17 cellular contexts compared by ENCODE assay signal in the genomic region with DNA sequence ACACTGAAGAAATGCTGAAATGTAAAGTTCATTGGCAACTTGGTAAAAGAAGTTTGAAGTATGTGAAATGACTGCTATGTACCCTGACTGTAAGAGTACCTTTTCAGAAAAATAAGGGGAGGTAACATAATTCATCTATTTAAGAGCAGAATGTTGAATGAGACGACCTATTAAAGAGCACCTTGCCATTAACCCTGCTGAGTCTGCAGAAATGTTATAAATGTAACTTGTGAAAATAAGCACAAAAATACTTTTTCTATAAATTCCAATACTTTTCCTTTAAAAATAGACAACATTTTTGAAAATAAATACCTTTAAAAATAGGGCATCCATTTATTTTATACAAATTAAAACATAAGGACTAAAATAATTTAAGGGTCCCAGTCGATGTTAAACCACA. TPM values are rescaled to one million over a fixed set of nuclear protein-coding genes. Genes with fewer than 3 reads are reported as not detected.
A peak's percentile ranks its signal among the peaks of the same experiment; 100 is the strongest.
DNase-seq lines count a peak whose midpoint lies in the region; ATAC-seq, FAIRE-seq and TF ChIP-seq lines count a peak whose summit lies in the region.
"Had no signal": no experiment of that assay in that cellular context is flagged by ENCODE, and none has a peak within 500 bp of the region (broad histone marks: within the 10 kb centered on the region; RNA-seq: fewer than 3 reads in every experiment).

No MANE protein-coding gene starts in this region.

- H4K20me1 ChIP-seq in hepatocyte (ENCODE audit: insufficient read depth, poor library complexity, severe bottlenecking): peaks cover 96% of the 10 kb centered on the region

- H3K4me1 ChIP-seq in body of pancreas (peaks cover 77% of the 10 kb centered on the region), hepatocyte (ENCODE audit: insufficient read depth) (peaks cover 23% of the 10 kb centered on the region), transverse colon (peaks cover 31 to 91% (median 71%) of the 10 kb centered on the region in 4 donors)

- peak overlapping the region in 3 of 4 donors; percentile 47 to 72 (median 67) for H3K27ac ChIP-seq in body of pancreas
- H3K27ac ChIP-seq in hepatocyte: peak overlapping the region; percentile 7
- H3K27ac ChIP-seq in transverse colon: peak overlapping the region in 3 of 4 donors; percentile 44 to 65 (median 64)

- H3K27me3 ChIP-seq in body of pancreas (no peaks in the 10 kb centered on the region), hepatocyte (no peaks in the 10 kb centered on the region), transverse colon (no peaks in the 10 kb centered on the region), H7 (ENCODE audit: control insufficient read depth, insufficient read depth, low read length) (no peaks in the 10 kb centered on the region)

- no peak overlapping the region for H2AFZ ChIP-seq in hepatocyte

- intact Hi-C loops in body of pancreas (cut with DNase I): no loop called here
- intact Hi-C loops in transverse colon (cut with DNase I; ENCODE audit: low total_unique reads): no loop called here

- in situ Hi-C loops in transverse colon (cut with MboI; ENCODE audit: low pct_ligation_motif_present in 1 of 4, low pct_unique_long_range_greater_than_20kb in 1 of 4, low sequenced_read_pairs in 3 of 4): no loop called here

- no peak overlapping the region for H3K4me3 ChIP-seq in body of pancreas
- H3K4me3 ChIP-seq in hepatocyte: no peak overlapping the region
- H3K4me3 ChIP-seq in transverse colon: no peak overlapping the region
- no peak overlapping the region for H3K4me3 ChIP-seq in H7 (ENCODE audit: insufficient read depth, low read depth, low read length)
- H3K4me3 ChIP-seq: HAP-1 had no signal

- TF ChIP-seq EP300 in transverse colon (IDR thresholded peaks at IDR 0.05; ENCODE audit: low read depth): no peak

- peak; percentile 15 for FAIRE-seq in G401.6 (lab: Jason Lieb, UNC)
- FAIRE-seq: HTR-8/SVneo had no signal

- 59 to 64% methylated on average over 2 of the region's 2 CpGs for WGBS in body of pancreas, 2 donors
- 83% methylated on average over 2 of the region's 2 CpGs for WGBS in hepatocyte (ENCODE audit: low lambda C conversion rate, missing lambda C conversion rate)
- WGBS in transverse colon (ENCODE audit: low coverage in 1 of 2), 2 donors: 62 to 71% methylated on average over 2 of the region's 2 CpGs

- H3K36me3 ChIP-seq in body of pancreas (replicated peaks in 1 of 2; ENCODE audit: insufficient read depth in 1 of 2, low read depth in 2 of 2) (peaks cover 0 to 2% of the 10 kb centered on the region in 2 donors), hepatocyte (replicated peaks; ENCODE audit: insufficient read depth, low read depth) (no peaks in the 10 kb centered on the region), transverse colon (peaks cover 0 to 6% (median 2%) of the 10 kb centered on the region in 4 donors), H7 (replicated peaks; ENCODE audit: control insufficient read depth, insufficient read depth, low read length) (no peaks in the 10 kb centered on the region; the same call in 1 of the 2 replicates)

- DNase-seq in body of pancreas (no peak), hepatocyte (ENCODE audit: low spot score) (no peak), transverse colon (no peak), NCI-H1930 (lab: John Stamatoyannopoulos, UW) (no peak), H7 (no peak)
- DNase-seq: DMS153, GF-D8, NCI-H1105 treated with DMSO at 0.1 percent for 48 hours, NCI-H1694 treated with DMSO at 0.1 percent for 48 hours, NCI-H524, PC-3, RPMI8226, SIG-M5 had no signal

- no peak for ATAC-seq in body of pancreas
- ATAC-seq in GM21528 (IDR thresholded peaks at IDR 0.05; ENCODE audit: low FRiP score, unreplicated experiment): no peak
- ATAC-seq: PC-3 had no signal

- H3K9me3 ChIP-seq in body of pancreas (no peaks in the 10 kb centered on the region), hepatocyte (ENCODE audit: low read depth) (no peaks in the 10 kb centered on the region), transverse colon (no peaks in the 10 kb centered on the region)
- H3K9me3 ChIP-seq: HAP-1 had no signal

- H3K79me2 ChIP-seq in hepatocyte: peaks cover 98% of the 10 kb centered on the region

- no peak for TF ChIP-seq CTCF in body of pancreas (IDR thresholded peaks at IDR 0.05)
- no peak for TF ChIP-seq CTCF in hepatocyte (IDR thresholded peaks at IDR 0.05; ENCODE audit: poor library complexity)
- no peak for TF ChIP-seq CTCF in transverse colon (IDR thresholded peaks at IDR 0.05)

- H3K9me2 ChIP-seq in hepatocyte (replicated peaks; ENCODE audit: insufficient read depth): no peaks in the 10 kb centered on the region

- peak overlapping the region; percentile 35 for H3K4me2 ChIP-seq in hepatocyte

- TF ChIP-seq POLR2A in body of pancreas (IDR thresholded peaks at IDR 0.05) (no peak), transverse colon (IDR thresholded peaks at IDR 0.05) (no peak)

RNA-seq across cellular contexts. Expression of gene TM9SF3, which starts 7.7 kb away (rescaled TPM):
- total RNA-seq in body of pancreas (10 to 100 TPM; 73.7 to 75.2 TPM), hepatocyte (158 and 186 TPM in 2 replicates), transverse colon (100 to 1,000 TPM in 1 of 4 donors, 10 to 100 TPM in 3; 34.4 to 133 (median 77.3) TPM)
- 128 and 141 TPM in 2 replicates for polyA plus RNA-seq in hepatocyte
- total RNA-seq in H7 (2014; rRNA removed; shearing (Covaris generic)): 33.6 and 42.2 TPM in 2 replicates

Comparison
In these comparisons a context has a peak if more than half of its experiments do, and no peak if none do; other contexts are left out.
1. H3K27ac ChIP-seq: peak in every context shown above with its lines; median percentile 67 in body of pancreas; 64 in transverse colon; 7 in hepatocyte.